2 cellular contexts compared by ENCODE assay signal in genomic region chr4:111699163-111699562, GRCh38.
TF ChIP-seq lines count a peak whose summit lies in the region.

No MANE protein-coding gene starts in this region.

TF ChIP-seq in HepG2, 621 proteins besides CTCF, POLR2A, EP300 and RAD21 (continued from another document):
- no peak for TF ChIP-seq FOXK2 (IDR thresholded peaks at IDR 0.05)
- peak; percentile 82 for TF ChIP-seq MAFF (IDR thresholded peaks at IDR 0.05; ENCODE audit: low read depth, low read length)
- TF ChIP-seq NR1H2 (CRISPR knock-in tag; IDR thresholded peaks at IDR 0.05; ENCODE audit: borderline replicate concordance, low read depth), result no peak

TF ChIP-seq in K562, 482 proteins besides CTCF, POLR2A, EP300 and RAD21 (continued from another document):
- TF ChIP-seq FOXP4 (CRISPR knock-in tag; IDR thresholded peaks at IDR 0.05; ENCODE audit: borderline replicate concordance) (no peak), SRSF9 (IDR thresholded peaks at IDR 0.05; ENCODE audit: borderline replicate concordance, low read depth, low read length) (no peak), BMI1 (IDR thresholded peaks at IDR 0.05; ENCODE audit: low read length) (no peak), ZNF639 (CRISPR knock-in tag; conservative IDR thresholded peaks at IDR 0.05 in 1 of 2, IDR thresholded peaks at IDR 0.05 in 1 of 2) (no peak), MAFF (IDR thresholded peaks at IDR 0.05; ENCODE audit: low read length) (peak; percentile 58), SRSF3 (IDR thresholded peaks at IDR 0.05; ENCODE audit: insufficient read depth, low read length) (no peak), C11orf30 (IDR thresholded peaks at IDR 0.05; ENCODE audit: low read depth) (peak; percentile 76; the same call in 1 of the 2 replicates), SUPT5H (IDR thresholded peaks at IDR 0.05) (no peak), ZNF764 (CRISPR knock-in tag; IDR thresholded peaks at IDR 0.05; ENCODE audit: low read depth) (no peak), ZNF316 (IDR thresholded peaks at IDR 0.05) (peak; percentile 90), BRCA1 (IDR thresholded peaks at IDR 0.05) (no peak), BRCA1 (CRISPR knock-in tag; IDR thresholded peaks at IDR 0.05) (no peak), MAFG (tag; conservative IDR thresholded peaks at IDR 0.05) (peak; percentile 69)
